ENCODE assay signal across 1 cellular context in the genomic region with DNA sequence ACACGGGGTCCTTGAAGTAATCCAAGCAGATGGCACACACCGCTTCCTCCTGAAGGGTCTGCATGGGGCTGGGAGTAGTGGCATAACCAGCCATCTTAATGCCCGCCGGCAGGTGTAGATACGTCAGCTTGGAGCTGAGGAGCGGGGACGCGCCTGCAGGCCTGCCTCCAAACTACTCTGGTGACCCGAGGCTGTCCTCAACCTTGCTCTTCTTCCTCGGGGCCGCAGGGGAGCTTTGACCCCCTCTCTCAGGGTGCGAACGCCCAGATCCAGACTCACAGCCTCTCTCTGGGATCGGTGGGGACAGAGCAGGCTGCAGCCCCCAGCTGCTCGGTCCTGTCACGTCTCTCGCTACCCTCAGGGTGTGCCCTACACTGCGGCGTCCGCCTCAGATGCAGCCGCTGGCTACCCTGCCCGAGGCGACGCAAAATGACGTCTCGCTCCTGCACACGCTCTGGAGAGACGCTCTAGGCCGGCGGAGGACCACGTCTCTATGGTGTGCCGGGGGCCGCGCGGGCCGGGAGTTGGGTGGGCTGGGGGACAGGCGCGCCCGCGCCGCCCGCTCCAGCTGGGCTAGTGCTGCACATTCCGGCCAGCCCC.
TF ChIP-seq lines count a peak whose summit lies in the region.

A gene (minus strand): TSS at position 424 of the 600 bp plus-strand sequence. CDS start 330 bp downstream, at position 94.

TF ChIP-seq in HepG2, 621 proteins besides CTCF, POLR2A, EP300 and RAD21 (continued from another document and continues in another):
- TF ChIP-seq, protein P1, sequence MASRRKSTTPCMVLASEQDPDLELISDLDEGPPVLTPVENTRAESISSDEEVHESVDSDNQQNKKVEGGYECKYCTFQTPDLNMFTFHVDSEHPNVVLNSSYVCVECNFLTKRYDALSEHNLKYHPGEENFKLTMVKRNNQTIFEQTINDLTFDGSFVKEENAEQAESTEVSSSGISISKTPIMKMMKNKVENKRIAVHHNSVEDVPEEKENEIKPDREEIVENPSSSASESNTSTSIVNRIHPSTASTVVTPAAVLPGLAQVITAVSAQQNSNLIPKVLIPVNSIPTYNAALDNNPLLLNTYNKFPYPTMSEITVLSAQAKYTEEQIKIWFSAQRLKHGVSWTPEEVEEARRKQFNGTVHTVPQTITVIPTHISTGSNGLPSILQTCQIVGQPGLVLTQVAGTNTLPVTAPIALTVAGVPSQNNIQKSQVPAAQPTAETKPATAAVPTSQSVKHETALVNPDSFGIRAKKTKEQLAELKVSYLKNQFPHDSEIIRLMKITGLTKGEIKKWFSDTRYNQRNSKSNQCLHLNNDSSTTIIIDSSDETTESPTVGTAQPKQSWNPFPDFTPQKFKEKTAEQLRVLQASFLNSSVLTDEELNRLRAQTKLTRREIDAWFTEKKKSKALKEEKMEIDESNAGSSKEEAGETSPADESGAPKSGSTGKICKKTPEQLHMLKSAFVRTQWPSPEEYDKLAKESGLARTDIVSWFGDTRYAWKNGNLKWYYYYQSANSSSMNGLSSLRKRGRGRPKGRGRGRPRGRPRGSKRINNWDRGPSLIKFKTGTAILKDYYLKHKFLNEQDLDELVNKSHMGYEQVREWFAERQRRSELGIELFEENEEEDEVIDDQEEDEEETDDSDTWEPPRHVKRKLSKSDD (CRISPR knock-in tag; IDR thresholded peaks at IDR 0.05; ENCODE audit: low read depth) = peak; percentile 64
- TF ChIP-seq WIZ (CRISPR knock-in tag; IDR thresholded peaks at IDR 0.05) = peak; percentile 61; the same call in 1 of the 2 replicates
- peak; percentile 72; the same call in 1 of the 2 replicates for TF ChIP-seq TOPORS (CRISPR knock-in tag; IDR thresholded peaks at IDR 0.05)
- TF ChIP-seq ZNF816 (CRISPR knock-in tag; IDR thresholded peaks at IDR 0.05; ENCODE audit: borderline replicate concordance) = no peak; the same call in 1 of the 2 replicates
- TF ChIP-seq ZNF274 (CRISPR knock-in tag; IDR thresholded peaks at IDR 0.05) = peak; percentile 46
- no peak; the same call in 1 of the 2 replicates for TF ChIP-seq JDP2 (CRISPR knock-in tag; IDR thresholded peaks at IDR 0.05; ENCODE audit: borderline replicate concordance)
- TF ChIP-seq ZNF501 (CRISPR knock-in tag; IDR thresholded peaks at IDR 0.05) = no peak; the same call in 1 of the 2 replicates
- TF ChIP-seq GATA4 (IDR thresholded peaks at IDR 0.05; ENCODE audit: borderline replicate concordance, low read depth) = peak; percentile 64; the same call in 1 of the 2 replicates
- TF ChIP-seq, protein P2, sequence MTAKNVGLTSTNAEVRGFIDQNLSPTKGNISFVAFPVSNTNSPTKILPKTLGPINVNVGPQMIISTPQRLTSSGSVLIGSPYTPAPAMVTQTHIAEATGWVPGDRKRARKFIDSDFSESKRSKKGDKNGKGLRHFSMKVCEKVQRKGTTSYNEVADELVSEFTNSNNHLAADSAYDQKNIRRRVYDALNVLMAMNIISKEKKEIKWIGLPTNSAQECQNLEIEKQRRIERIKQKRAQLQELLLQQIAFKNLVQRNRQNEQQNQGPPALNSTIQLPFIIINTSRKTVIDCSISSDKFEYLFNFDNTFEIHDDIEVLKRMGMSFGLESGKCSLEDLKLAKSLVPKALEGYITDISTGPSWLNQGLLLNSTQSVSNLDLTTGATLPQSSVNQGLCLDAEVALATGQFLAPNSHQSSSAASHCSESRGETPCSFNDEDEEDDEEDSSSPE (CRISPR knock-in tag; IDR thresholded peaks at IDR 0.05) = peak; percentile 64
- no peak for TF ChIP-seq BRD4 (CRISPR knock-in tag; IDR thresholded peaks at IDR 0.05)
- peak; percentile 64 for TF ChIP-seq RXRB (CRISPR knock-in tag; IDR thresholded peaks at IDR 0.05; ENCODE audit: borderline replicate concordance)
- TF ChIP-seq DMAP1 (CRISPR knock-in tag; IDR thresholded peaks at IDR 0.05) = peak; percentile 67; the same call in 1 of the 2 replicates
- peak; percentile 92 for TF ChIP-seq ZNF350 (CRISPR knock-in tag; IDR thresholded peaks at IDR 0.05; ENCODE audit: borderline replicate concordance, low read depth)
- no peak for TF ChIP-seq KLF9 (CRISPR knock-in tag; IDR thresholded peaks at IDR 0.05; ENCODE audit: low read depth)
- TF ChIP-seq TARDBP (CRISPR knock-in tag; IDR thresholded peaks at IDR 0.05) = peak; percentile 91
- TF ChIP-seq, protein P3, sequence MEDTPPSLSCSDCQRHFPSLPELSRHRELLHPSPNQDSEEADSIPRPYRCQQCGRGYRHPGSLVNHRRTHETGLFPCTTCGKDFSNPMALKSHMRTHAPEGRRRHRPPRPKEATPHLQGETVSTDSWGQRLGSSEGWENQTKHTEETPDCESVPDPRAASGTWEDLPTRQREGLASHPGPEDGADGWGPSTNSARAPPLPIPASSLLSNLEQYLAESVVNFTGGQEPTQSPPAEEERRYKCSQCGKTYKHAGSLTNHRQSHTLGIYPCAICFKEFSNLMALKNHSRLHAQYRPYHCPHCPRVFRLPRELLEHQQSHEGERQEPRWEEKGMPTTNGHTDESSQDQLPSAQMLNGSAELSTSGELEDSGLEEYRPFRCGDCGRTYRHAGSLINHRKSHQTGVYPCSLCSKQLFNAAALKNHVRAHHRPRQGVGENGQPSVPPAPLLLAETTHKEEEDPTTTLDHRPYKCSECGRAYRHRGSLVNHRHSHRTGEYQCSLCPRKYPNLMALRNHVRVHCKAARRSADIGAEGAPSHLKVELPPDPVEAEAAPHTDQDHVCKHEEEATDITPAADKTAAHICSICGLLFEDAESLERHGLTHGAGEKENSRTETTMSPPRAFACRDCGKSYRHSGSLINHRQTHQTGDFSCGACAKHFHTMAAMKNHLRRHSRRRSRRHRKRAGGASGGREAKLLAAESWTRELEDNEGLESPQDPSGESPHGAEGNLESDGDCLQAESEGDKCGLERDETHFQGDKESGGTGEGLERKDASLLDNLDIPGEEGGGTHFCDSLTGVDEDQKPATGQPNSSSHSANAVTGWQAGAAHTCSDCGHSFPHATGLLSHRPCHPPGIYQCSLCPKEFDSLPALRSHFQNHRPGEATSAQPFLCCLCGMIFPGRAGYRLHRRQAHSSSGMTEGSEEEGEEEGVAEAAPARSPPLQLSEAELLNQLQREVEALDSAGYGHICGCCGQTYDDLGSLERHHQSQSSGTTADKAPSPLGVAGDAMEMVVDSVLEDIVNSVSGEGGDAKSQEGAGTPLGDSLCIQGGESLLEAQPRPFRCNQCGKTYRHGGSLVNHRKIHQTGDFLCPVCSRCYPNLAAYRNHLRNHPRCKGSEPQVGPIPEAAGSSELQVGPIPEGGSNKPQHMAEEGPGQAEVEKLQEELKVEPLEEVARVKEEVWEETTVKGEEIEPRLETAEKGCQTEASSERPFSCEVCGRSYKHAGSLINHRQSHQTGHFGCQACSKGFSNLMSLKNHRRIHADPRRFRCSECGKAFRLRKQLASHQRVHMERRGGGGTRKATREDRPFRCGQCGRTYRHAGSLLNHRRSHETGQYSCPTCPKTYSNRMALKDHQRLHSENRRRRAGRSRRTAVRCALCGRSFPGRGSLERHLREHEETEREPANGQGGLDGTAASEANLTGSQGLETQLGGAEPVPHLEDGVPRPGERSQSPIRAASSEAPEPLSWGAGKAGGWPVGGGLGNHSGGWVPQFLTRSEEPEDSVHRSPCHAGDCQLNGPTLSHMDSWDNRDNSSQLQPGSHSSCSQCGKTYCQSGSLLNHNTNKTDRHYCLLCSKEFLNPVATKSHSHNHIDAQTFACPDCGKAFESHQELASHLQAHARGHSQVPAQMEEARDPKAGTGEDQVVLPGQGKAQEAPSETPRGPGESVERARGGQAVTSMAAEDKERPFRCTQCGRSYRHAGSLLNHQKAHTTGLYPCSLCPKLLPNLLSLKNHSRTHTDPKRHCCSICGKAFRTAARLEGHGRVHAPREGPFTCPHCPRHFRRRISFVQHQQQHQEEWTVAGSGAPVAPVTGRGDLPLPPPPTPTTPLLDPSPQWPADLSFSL (CRISPR knock-in tag; IDR thresholded peaks at IDR 0.05) = peak; percentile 50; the same call in 1 of the 2 replicates
- no peak for TF ChIP-seq PCBP2 (optimal IDR thresholded peaks at IDR 0.05; ENCODE audit: low read depth, low read length, poor library complexity, severe bottlenecking)
- TF ChIP-seq U2AF1 (optimal IDR thresholded peaks at IDR 0.05; ENCODE audit: low read depth, low read length) = peak; percentile 45
- TF ChIP-seq ZNF782 (CRISPR knock-in tag; IDR thresholded peaks at IDR 0.05; ENCODE audit: borderline replicate concordance) = no peak
- no peak for TF ChIP-seq ZNF124 (CRISPR knock-in tag; IDR thresholded peaks at IDR 0.05)
- TF ChIP-seq TBX2 (CRISPR knock-in tag; IDR thresholded peaks at IDR 0.05; ENCODE audit: borderline replicate concordance) = peak; percentile 83
- peak; percentile 52 for TF ChIP-seq ZNF607 (CRISPR knock-in tag; IDR thresholded peaks at IDR 0.05; ENCODE audit: borderline replicate concordance)
- TF ChIP-seq, protein P4, sequence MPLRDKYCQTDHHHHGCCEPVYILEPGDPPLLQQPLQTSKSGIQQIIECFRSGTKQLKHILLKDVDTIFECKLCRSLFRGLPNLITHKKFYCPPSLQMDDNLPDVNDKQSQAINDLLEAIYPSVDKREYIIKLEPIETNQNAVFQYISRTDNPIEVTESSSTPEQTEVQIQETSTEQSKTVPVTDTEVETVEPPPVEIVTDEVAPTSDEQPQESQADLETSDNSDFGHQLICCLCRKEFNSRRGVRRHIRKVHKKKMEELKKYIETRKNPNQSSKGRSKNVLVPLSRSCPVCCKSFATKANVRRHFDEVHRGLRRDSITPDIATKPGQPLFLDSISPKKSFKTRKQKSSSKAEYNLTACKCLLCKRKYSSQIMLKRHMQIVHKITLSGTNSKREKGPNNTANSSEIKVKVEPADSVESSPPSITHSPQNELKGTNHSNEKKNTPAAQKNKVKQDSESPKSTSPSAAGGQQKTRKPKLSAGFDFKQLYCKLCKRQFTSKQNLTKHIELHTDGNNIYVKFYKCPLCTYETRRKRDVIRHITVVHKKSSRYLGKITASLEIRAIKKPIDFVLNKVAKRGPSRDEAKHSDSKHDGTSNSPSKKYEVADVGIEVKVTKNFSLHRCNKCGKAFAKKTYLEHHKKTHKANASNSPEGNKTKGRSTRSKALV (CRISPR knock-in tag; IDR thresholded peaks at IDR 0.05) = no peak
- peak; percentile 47; the same call in 1 of the 2 replicates for TF ChIP-seq NRL (CRISPR knock-in tag; IDR thresholded peaks at IDR 0.05; ENCODE audit: borderline replicate concordance)
- TF ChIP-seq ONECUT2 (CRISPR knock-in tag; IDR thresholded peaks at IDR 0.05) = no peak
- TF ChIP-seq, protein P5, sequence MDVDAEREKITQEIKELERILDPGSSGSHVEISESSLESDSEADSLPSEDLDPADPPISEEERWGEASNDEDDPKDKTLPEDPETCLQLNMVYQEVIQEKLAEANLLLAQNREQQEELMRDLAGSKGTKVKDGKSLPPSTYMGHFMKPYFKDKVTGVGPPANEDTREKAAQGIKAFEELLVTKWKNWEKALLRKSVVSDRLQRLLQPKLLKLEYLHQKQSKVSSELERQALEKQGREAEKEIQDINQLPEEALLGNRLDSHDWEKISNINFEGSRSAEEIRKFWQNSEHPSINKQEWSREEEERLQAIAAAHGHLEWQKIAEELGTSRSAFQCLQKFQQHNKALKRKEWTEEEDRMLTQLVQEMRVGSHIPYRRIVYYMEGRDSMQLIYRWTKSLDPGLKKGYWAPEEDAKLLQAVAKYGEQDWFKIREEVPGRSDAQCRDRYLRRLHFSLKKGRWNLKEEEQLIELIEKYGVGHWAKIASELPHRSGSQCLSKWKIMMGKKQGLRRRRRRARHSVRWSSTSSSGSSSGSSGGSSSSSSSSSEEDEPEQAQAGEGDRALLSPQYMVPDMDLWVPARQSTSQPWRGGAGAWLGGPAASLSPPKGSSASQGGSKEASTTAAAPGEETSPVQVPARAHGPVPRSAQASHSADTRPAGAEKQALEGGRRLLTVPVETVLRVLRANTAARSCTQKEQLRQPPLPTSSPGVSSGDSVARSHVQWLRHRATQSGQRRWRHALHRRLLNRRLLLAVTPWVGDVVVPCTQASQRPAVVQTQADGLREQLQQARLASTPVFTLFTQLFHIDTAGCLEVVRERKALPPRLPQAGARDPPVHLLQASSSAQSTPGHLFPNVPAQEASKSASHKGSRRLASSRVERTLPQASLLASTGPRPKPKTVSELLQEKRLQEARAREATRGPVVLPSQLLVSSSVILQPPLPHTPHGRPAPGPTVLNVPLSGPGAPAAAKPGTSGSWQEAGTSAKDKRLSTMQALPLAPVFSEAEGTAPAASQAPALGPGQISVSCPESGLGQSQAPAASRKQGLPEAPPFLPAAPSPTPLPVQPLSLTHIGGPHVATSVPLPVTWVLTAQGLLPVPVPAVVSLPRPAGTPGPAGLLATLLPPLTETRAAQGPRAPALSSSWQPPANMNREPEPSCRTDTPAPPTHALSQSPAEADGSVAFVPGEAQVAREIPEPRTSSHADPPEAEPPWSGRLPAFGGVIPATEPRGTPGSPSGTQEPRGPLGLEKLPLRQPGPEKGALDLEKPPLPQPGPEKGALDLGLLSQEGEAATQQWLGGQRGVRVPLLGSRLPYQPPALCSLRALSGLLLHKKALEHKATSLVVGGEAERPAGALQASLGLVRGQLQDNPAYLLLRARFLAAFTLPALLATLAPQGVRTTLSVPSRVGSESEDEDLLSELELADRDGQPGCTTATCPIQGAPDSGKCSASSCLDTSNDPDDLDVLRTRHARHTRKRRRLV (CRISPR knock-in tag; IDR thresholded peaks at IDR 0.05) = no peak
- TF ChIP-seq POGZ (CRISPR knock-in tag; IDR thresholded peaks at IDR 0.05) = peak; percentile 67
- no peak; the same call in 1 of the 2 replicates for TF ChIP-seq ZNF773 (CRISPR knock-in tag; IDR thresholded peaks at IDR 0.05; ENCODE audit: borderline replicate concordance)
- no peak for TF ChIP-seq ZNF343 (CRISPR knock-in tag; IDR thresholded peaks at IDR 0.05)
- TF ChIP-seq JUND (CRISPR knock-in tag; IDR thresholded peaks at IDR 0.05) = no peak
- TF ChIP-seq, protein P6, sequence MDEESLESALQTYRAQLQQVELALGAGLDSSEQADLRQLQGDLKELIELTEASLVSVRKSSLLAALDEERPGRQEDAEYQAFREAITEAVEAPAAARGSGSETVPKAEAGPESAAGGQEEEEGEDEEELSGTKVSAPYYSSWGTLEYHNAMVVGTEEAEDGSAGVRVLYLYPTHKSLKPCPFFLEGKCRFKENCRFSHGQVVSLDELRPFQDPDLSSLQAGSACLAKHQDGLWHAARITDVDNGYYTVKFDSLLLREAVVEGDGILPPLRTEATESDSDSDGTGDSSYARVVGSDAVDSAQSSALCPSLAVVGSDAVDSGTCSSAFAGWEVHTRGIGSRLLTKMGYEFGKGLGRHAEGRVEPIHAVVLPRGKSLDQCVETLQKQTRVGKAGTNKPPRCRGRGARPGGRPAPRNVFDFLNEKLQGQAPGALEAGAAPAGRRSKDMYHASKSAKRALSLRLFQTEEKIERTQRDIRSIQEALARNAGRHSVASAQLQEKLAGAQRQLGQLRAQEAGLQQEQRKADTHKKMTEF (CRISPR knock-in tag; IDR thresholded peaks at IDR 0.05) = peak; percentile 68
- TF ChIP-seq ZFY (CRISPR knock-in tag; IDR thresholded peaks at IDR 0.05) = no peak; the same call in 1 of the 2 replicates
- TF ChIP-seq ZNF12 (CRISPR knock-in tag; IDR thresholded peaks at IDR 0.05) = 0 out of 2 replicates have a peak, but pooled peaks have one; percentile 24
- TF ChIP-seq, protein P7, sequence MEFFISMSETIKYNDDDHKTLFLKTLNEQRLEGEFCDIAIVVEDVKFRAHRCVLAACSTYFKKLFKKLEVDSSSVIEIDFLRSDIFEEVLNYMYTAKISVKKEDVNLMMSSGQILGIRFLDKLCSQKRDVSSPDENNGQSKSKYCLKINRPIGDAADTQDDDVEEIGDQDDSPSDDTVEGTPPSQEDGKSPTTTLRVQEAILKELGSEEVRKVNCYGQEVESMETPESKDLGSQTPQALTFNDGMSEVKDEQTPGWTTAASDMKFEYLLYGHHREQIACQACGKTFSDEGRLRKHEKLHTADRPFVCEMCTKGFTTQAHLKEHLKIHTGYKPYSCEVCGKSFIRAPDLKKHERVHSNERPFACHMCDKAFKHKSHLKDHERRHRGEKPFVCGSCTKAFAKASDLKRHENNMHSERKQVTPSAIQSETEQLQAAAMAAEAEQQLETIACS (CRISPR knock-in tag; IDR thresholded peaks at IDR 0.05) = peak; percentile 69; the same call in 1 of the 2 replicates
